In genomic region chr22:50505276-50505775, GRCh38 we compare ENCODE assay signal across 22 cellular contexts. TPM values are rescaled to one million over a fixed set of nuclear protein-coding genes. Genes with fewer than 3 reads are reported as not detected.
A peak's percentile ranks its signal among the peaks of the same experiment; 100 is the strongest.
DNase-seq lines count a peak whose midpoint lies in the region; ATAC-seq and TF ChIP-seq lines count a peak whose summit lies in the region.
"Had no signal": no experiment of that assay in that cellular context is flagged by ENCODE, and none has a peak within 500 bp of the region (broad histone marks: within the 10 kb centered on the region; RNA-seq: fewer than 3 reads in every experiment).

No MANE protein-coding gene starts in this region.

- CTCF ChIA-PET in activated CD4-positive, alpha-beta T cell treated with anti-CD3 and anti-CD28 coated beads, Interleukin-2, amount 10 ng/mL, durations not matched to agents 7 days and 5 days (lab: Charles Lee), result interaction anchor here (1.0 to 1.1 kb wide), 2 partner anchors 20 to 32 kb away, joined by 4 read pairs; partner anchors contain the start of gene SCO2
- CTCF ChIA-PET in PC-9 (lab: Charles Lee), result no interaction called here

- no peak overlapping the region for H3K27ac Mint-ChIP-seq in activated CD4-positive, alpha-beta T cell treated with anti-CD3 and anti-CD28 coated beads, Interleukin-2, amount 10 ng/mL, durations not matched to agents 7 days and 5 days
- H3K27ac Mint-ChIP-seq in mesothelial cell of epicardium, result no peak overlapping the region
- H3K27ac Mint-ChIP-seq: IgD-negative memory B cell; stimulated activated memory B cell treated with anti-CD40 and anti-IgM and Interleukin-4, amounts not matched to agents 10 μg/mL and 1 μg/mL and 100 μg/mL, for 72 hours had no signal

- H4K20me1 ChIP-seq in PC-9 (ENCODE audit: insufficient read depth), result peaks cover 5% of the 10 kb centered on the region; the same call in 1 of the 2 replicates

- no peak overlapping the region for H3K4me3 ChIP-seq in PC-9

- intact Hi-C loops in PC-9 (cut with micrococcal nuclease; ENCODE audit: unreplicated experiment), result loop anchor here (5.0 kb wide), 2 partner anchors 77 to 163 kb away; partner anchors contain the start of genes CHKB and PPP6R2

- no peaks in the 10 kb centered on the region for H3K9me3 Mint-ChIP-seq in activated CD4-positive, alpha-beta T cell treated with anti-CD3 and anti-CD28 coated beads, Interleukin-2, amount 10 ng/mL, durations not matched to agents 7 days and 5 days
- H3K9me3 Mint-ChIP-seq in mesothelial cell of epicardium, result no peaks in the 10 kb centered on the region
- H3K9me3 Mint-ChIP-seq: activated naive CD4-positive, alpha-beta T cell treated with anti-CD3 and anti-CD28 coated beads, Interleukin-2, amount 50 U/mL, for 24 hours; IgD-negative memory B cell; stimulated activated memory B cell treated with anti-CD40 and anti-IgM and Interleukin-4, amounts not matched to agents 10 μg/mL and 1 μg/mL and 100 μg/mL, for 72 hours had no signal

- no peak overlapping the region for H3K27ac ChIP-seq in PC-9
- H3K27ac ChIP-seq: foreskin keratinocyte had no signal

- no peak for ATAC-seq in HG02884 (IDR thresholded peaks at IDR 0.05; ENCODE audit: unreplicated experiment)
- ATAC-seq: left cardiac atrium; stimulated activated memory B cell treated with anti-CD40 and anti-IgM and Interleukin-4, amounts not matched to agents 10 μg/mL and 1 μg/mL and 100 μg/mL, for 72 hours had no signal

- TSS peak; percentile 19 for BruUV-seq in PC-9 (replicated peaks; lab: Mats Ljungman, UMichigan)

- H3K27me3 ChIP-seq in PC-9 (ENCODE audit: insufficient read depth, low read depth), result no peaks in the 10 kb centered on the region
- H3K27me3 ChIP-seq: foreskin keratinocyte, tibial artery had no signal

- peaks cover 16% of the 10 kb centered on the region; the same call in 1 of the 2 replicates for H3F3A ChIP-seq in PC-9 (ENCODE audit: insufficient read depth, low read depth)

- H3K79me2 ChIP-seq in PC-9 (ENCODE audit: low read depth), result peaks cover 27% of the 10 kb centered on the region

- no peaks in the 10 kb centered on the region for H3K9me2 ChIP-seq in PC-9 (ENCODE audit: insufficient read depth)

- peak overlapping the region; percentile 32 for H3K4me3 Mint-ChIP-seq in activated CD4-positive, alpha-beta T cell treated with anti-CD3 and anti-CD28 coated beads, Interleukin-2, amount 10 ng/mL, durations not matched to agents 7 days and 5 days
- peak overlapping the region; percentile 42 for H3K4me3 Mint-ChIP-seq in mesothelial cell of epicardium

- POLR2A ChIA-PET in activated CD4-positive, alpha-beta T cell treated with anti-CD3 and anti-CD28 coated beads, Interleukin-2, amount 10 ng/mL, durations not matched to agents 7 days and 5 days (lab: Charles Lee), result no interaction called here
- POLR2A ChIA-PET in PC-9 (lab: Charles Lee; ENCODE audit: unreplicated experiment), result no interaction called here

- H3K27me3 Mint-ChIP-seq in activated CD4-positive, alpha-beta T cell treated with anti-CD3 and anti-CD28 coated beads, Interleukin-2, amount 10 ng/mL, durations not matched to agents 7 days and 5 days, result no peaks in the 10 kb centered on the region
- no peaks in the 10 kb centered on the region for H3K27me3 Mint-ChIP-seq in mesothelial cell of epicardium (ENCODE audit: low read depth)
- H3K27me3 Mint-ChIP-seq: activated naive CD4-positive, alpha-beta T cell treated with anti-CD3 and anti-CD28 coated beads, Interleukin-2, amount 50 U/mL, for 24 hours; IgD-negative memory B cell; stimulated activated memory B cell treated with anti-CD40 and anti-IgM and Interleukin-4, amounts not matched to agents 10 μg/mL and 1 μg/mL and 100 μg/mL, for 72 hours had no signal

- no peak overlapping the region for H2AFZ ChIP-seq in PC-9

- TF ChIP-seq CTCF in PC-9 (conservative IDR thresholded peaks at IDR 0.05), result no peak
- no peak for TF ChIP-seq CTCF in mesothelial cell of epicardium (IDR thresholded peaks at IDR 0.05; ENCODE audit: unreplicated experiment)

- 0 out of 2 replicates have a peak, but pooled peaks cover 5% of the 10 kb centered on the region for H3K36me3 ChIP-seq in PC-9 (ENCODE audit: low read depth)

- H3K4me2 ChIP-seq in PC-9, result no peak overlapping the region

- peaks cover 19% of the 10 kb centered on the region for H3K4me1 ChIP-seq in PC-9 (replicated peaks; ENCODE audit: insufficient read depth)

- H3K9me3 ChIP-seq in PC-9 (ENCODE audit: insufficient read depth, low read depth), result no peaks in the 10 kb centered on the region
- H3K9me3 ChIP-seq: tibial artery had no signal

- peaks cover 15% of the 10 kb centered on the region for H3K4me1 Mint-ChIP-seq in activated CD4-positive, alpha-beta T cell treated with anti-CD3 and anti-CD28 coated beads, Interleukin-2, amount 10 ng/mL, durations not matched to agents 7 days and 5 days
- H3K4me1 Mint-ChIP-seq in mesothelial cell of epicardium, result peaks cover 17% of the 10 kb centered on the region

- H3K36me3 Mint-ChIP-seq in activated CD4-positive, alpha-beta T cell treated with anti-CD3 and anti-CD28 coated beads, Interleukin-2, amount 10 ng/mL, durations not matched to agents 7 days and 5 days (ENCODE audit: low read depth), result peaks cover 7% of the 10 kb centered on the region
- no peaks in the 10 kb centered on the region for H3K36me3 Mint-ChIP-seq in mesothelial cell of epicardium
- H3K36me3 Mint-ChIP-seq: activated naive CD4-positive, alpha-beta T cell treated with anti-CD3 and anti-CD28 coated beads, Interleukin-2, amount 50 U/mL, for 24 hours; IgD-negative memory B cell had no signal

- no peak for DNase-seq in activated CD4-positive, alpha-beta T cell treated with anti-CD3 and anti-CD28 coated beads, Interleukin-2, amount 10 ng/mL, durations not matched to agents 7 days and 5 days
- no peak for DNase-seq in activated CD4-positive, alpha-beta T cell treated with anti-CD3 and anti-CD28 coated beads, Interleukin-2, amount 50 U/mL, for 1 hour
- no peak for DNase-seq in PC-9
- no peak for DNase-seq in mesothelial cell of epicardium (ENCODE audit: low spot score in 2 of 2, unreplicated experiment in 2 of 2)
- DNase-seq in occipital lobe (lab: John Stamatoyannopoulos, UW), result no peak
- DNase-seq: activated CD4-positive, CD25-positive, alpha-beta regulatory T cell treated with anti-CD3 and anti-CD28 coated beads, Interleukin-2, amount 50 U/mL, for 72 hours; activated CD8-positive, alpha-beta memory T cell treated with anti-CD3 and anti-CD28 coated beads, Interleukin-2, amount 50 U/mL, for 4 hours; cortex of kidney; foreskin keratinocyte; HCEC 1CT; left cardiac atrium; midbrain; MM.1S; NCI-H82; stimulated activated CD4-positive, alpha-beta T cell treated with anti-CD3 and anti-CD28 coated beads, Interleukin-15, amount 100 ng/mL, for 24 hours; tibial artery had no signal

RNA-seq across cellular contexts. Expression of gene LMF2, which starts 2.2 kb away (rescaled TPM):
- 100 to 1,000 TPM; 130 to 139 TPM for total RNA-seq in activated CD4-positive, alpha-beta T cell treated with anti-CD3 and anti-CD28 coated beads, Interleukin-2, amount 10 ng/mL, durations not matched to agents 7 days and 5 days
- total RNA-seq in PC-9 (2021) (37.3 and 52.2 TPM in 2 replicates), mesothelial cell of epicardium (65.2 to 66.2 TPM (median 65.2 TPM) in 3 replicates), occipital lobe (9.8 TPM)

RNA-seq across cellular contexts. Expression of gene NCAPH2, which starts 2.7 kb away (rescaled TPM):
- total RNA-seq in activated CD4-positive, alpha-beta T cell treated with anti-CD3 and anti-CD28 coated beads, Interleukin-2, amount 10 ng/mL, durations not matched to agents 7 days and 5 days, result 100 to 1,000 TPM; 110 to 133 TPM
- total RNA-seq in PC-9 (2021), result 58.8 and 62.9 TPM in 2 replicates
- 57.9 to 63.1 TPM (median 60.3 TPM) in 3 replicates for total RNA-seq in mesothelial cell of epicardium
- total RNA-seq in occipital lobe, result 46.9 TPM

RNA-seq across cellular contexts. Expression of gene MIOX, which starts 18.7 kb away (rescaled TPM):
- total RNA-seq in activated CD4-positive, alpha-beta T cell treated with anti-CD3 and anti-CD28 coated beads, Interleukin-2, amount 10 ng/mL, durations not matched to agents 7 days and 5 days, result under 1 TPM in 1 of 2 experiments, not detected in 1; 0.23 TPM
- total RNA-seq in PC-9 (2021), result 1.4 and 1.5 TPM in 2 replicates
- 0.34 to 0.66 TPM in 2 of 3 replicates, not detected in the other for total RNA-seq in mesothelial cell of epicardium
- not detected for total RNA-seq in occipital lobe
- total RNA-seq: A172, foreskin keratinocyte, left cardiac atrium, SK-MEL-5 had no signal

RNA-seq across cellular contexts. Expression of gene SCO2, which starts 20.1 kb away (rescaled TPM):
- 10 to 100 TPM in 1 of 2 experiments, 1 to 10 TPM in 1; 2.8 to 10.5 TPM for total RNA-seq in activated CD4-positive, alpha-beta T cell treated with anti-CD3 and anti-CD28 coated beads, Interleukin-2, amount 10 ng/mL, durations not matched to agents 7 days and 5 days
- total RNA-seq in PC-9 (2021), result 3.0 and 6.1 TPM in 2 replicates
- 0.65 to 5.0 TPM (median 2.4 TPM) in 3 replicates for total RNA-seq in mesothelial cell of epicardium
- total RNA-seq in occipital lobe, result 0.78 TPM

RNA-seq across cellular contexts. Expression of gene ADM2, which starts 24.0 kb away (rescaled TPM):
- 1 to 10 TPM; 3.7 to 4.1 TPM for total RNA-seq in activated CD4-positive, alpha-beta T cell treated with anti-CD3 and anti-CD28 coated beads, Interleukin-2, amount 10 ng/mL, durations not matched to agents 7 days and 5 days
- total RNA-seq in PC-9 (2021) (7.2 and 10.5 TPM in 2 replicates), mesothelial cell of epicardium (1.4 to 2.0 TPM (median 1.5 TPM) in 3 replicates), occipital lobe (not detected)
- total RNA-seq: A172 had no signal
